Comparison of ENCODE assay signal across 8 cellular contexts in genomic region chr2:27216416-27217137, GRCh38. TPM values are rescaled to one million over a fixed set of nuclear protein-coding genes. Genes with fewer than 3 reads are reported as not detected.
A peak's percentile ranks its signal among the peaks of the same experiment; 100 is the strongest.
DNase-seq lines count a peak whose midpoint lies in the region; ATAC-seq and TF ChIP-seq lines count a peak whose summit lies in the region.

No MANE protein-coding gene starts in this region.

- in situ Hi-C loops in mammary epithelial cell (cut with MboI; ENCODE audit: low sequenced_read_pairs in 2 of 2), result no loop called here

- H3K27ac ChIP-seq in A673 (ENCODE audit: low read depth, low read length, poor library complexity, severe bottlenecking) (peak overlapping the region; percentile 98), mammary epithelial cell (ENCODE audit: insufficient read depth, low read depth, low read length) (no peak overlapping the region), muscle layer of colon (ENCODE audit: low read depth, low read length) (peak overlapping the region; percentile 29)

- POLR2A ChIA-PET in A673 (lab: Charles Lee; ENCODE audit: low non-redundant PET), result no interaction called here

- H3K9me3 ChIP-seq in A673 (ENCODE audit: low read depth, low read length, poor library complexity, severe bottlenecking) (no peaks in the 10 kb centered on the region), mammary epithelial cell (replicated peaks; ENCODE audit: insufficient read depth, low read length) (no peaks in the 10 kb centered on the region), muscle layer of colon (ENCODE audit: low read length) (no peaks in the 10 kb centered on the region)

- peak overlapping the region; percentile 61 for H3K4me3 ChIP-seq in A673 (ENCODE audit: low read depth, low read length, poor library complexity, severe bottlenecking)
- H3K4me3 ChIP-seq in mammary epithelial cell (replicated peaks in 1 of 3; ENCODE audit: insufficient read depth in 1 of 3, low read depth in 2 of 3, low read length in 3 of 3), result peak overlapping the region; percentile 70 to 88 (median 72)
- H3K4me3 ChIP-seq in muscle layer of colon (ENCODE audit: low read depth in 1 of 2, low read length in 2 of 2), result peak overlapping the region; percentile 25 to 73

- dilution Hi-C loops in mammary epithelial cell (cut with HindIII; ENCODE audit: low sequenced_read_pairs), result no loop called here

- peaks cover 48% of the 10 kb centered on the region for H3K79me2 ChIP-seq in mammary epithelial cell (ENCODE audit: insufficient read depth, low read length)

- WGBS in mammary epithelial cell (ENCODE audit: low coverage, missing lambda C conversion rate), result 70% methylated on average over 13 of the region's 13 CpGs

- CTCF ChIA-PET in A673 (lab: Charles Lee) (no interaction called here), mammary epithelial cell (lab: Charles Lee; ENCODE audit: low non-redundant PET) (no interaction called here)

- peak overlapping the region; percentile 57 for H2AFZ ChIP-seq in mammary epithelial cell (ENCODE audit: low read depth, low read length)

- no peak overlapping the region for H3K9ac ChIP-seq in mammary epithelial cell (ENCODE audit: insufficient read depth, low read length)
- H3K9ac ChIP-seq in muscle layer of colon (ENCODE audit: low read length), result no peak overlapping the region

- intact Hi-C loops in A673 (cut with micrococcal nuclease; ENCODE audit: unreplicated experiment) (no loop called here), mammary epithelial cell (cut with micrococcal nuclease) (no loop called here)

- ATAC-seq in HG02884 (IDR thresholded peaks at IDR 0.05; ENCODE audit: unreplicated experiment), result peak; percentile 3
- no peak for ATAC-seq in GM21528 (IDR thresholded peaks at IDR 0.05; ENCODE audit: low FRiP score, unreplicated experiment)

- peaks cover 62% of the 10 kb centered on the region for H3K4me1 ChIP-seq in A673 (ENCODE audit: insufficient read depth, low read length, poor library complexity, severe bottlenecking)
- H3K4me1 ChIP-seq in mammary epithelial cell (ENCODE audit: insufficient read depth, low read length), result peaks cover 33% of the 10 kb centered on the region
- H3K4me1 ChIP-seq in muscle layer of colon (ENCODE audit: insufficient read depth, low read length), result peaks cover 18% of the 10 kb centered on the region

- H4K20me1 ChIP-seq in mammary epithelial cell (ENCODE audit: insufficient read depth, low read length), result no peaks in the 10 kb centered on the region

- BruUV-seq in A673 (replicated peaks; lab: Mats Ljungman, UMichigan), result no TSS peak
- BruUV-seq in mammary epithelial cell (replicated peaks; lab: Mats Ljungman, UMichigan), result no TSS peak

- peak overlapping the region; percentile 96 for H3K4me2 ChIP-seq in mammary epithelial cell (ENCODE audit: insufficient read depth, low read depth, low read length)

- no peak for DNase-seq in A673 (ENCODE audit: low spot score)
- DNase-seq in mammary epithelial cell, result no peak
- DNase-seq in SW 1271 (lab: John Stamatoyannopoulos, UW), result no peak
- DNase-seq in NCI-H2029 treated with DMSO at 0.1 percent for 48 hours (lab: John Stamatoyannopoulos, UW), result no peak
- DNase-seq in stimulated activated CD4-positive, alpha-beta T cell treated with anti-CD3 and anti-CD28 coated beads, Interleukin-12 subunit alpha, Interleukin-12 subunit beta, amount 100 ng/mL, for 4 hours, result no peak

- H3K27me3 ChIP-seq in A673 (replicated peaks; ENCODE audit: insufficient read depth, low read depth, low read length, poor library complexity) (no peaks in the 10 kb centered on the region), mammary epithelial cell (ENCODE audit: insufficient read depth, low read length) (no peaks in the 10 kb centered on the region), muscle layer of colon (ENCODE audit: control insufficient read depth in 1 of 2, insufficient read depth in 2 of 2, low read length in 2 of 2) (no peaks in the 10 kb centered on the region)

- peaks cover 23% of the 10 kb centered on the region for H3K36me3 ChIP-seq in A673 (ENCODE audit: insufficient read depth, low read length, poor library complexity, severe bottlenecking)
- H3K36me3 ChIP-seq in mammary epithelial cell (ENCODE audit: insufficient read depth, low read length), result peaks cover 7% of the 10 kb centered on the region
- peaks cover 11% of the 10 kb centered on the region for H3K36me3 ChIP-seq in muscle layer of colon (ENCODE audit: insufficient read depth, low read length)

- TF ChIP-seq CTCF in A673 (conservative IDR thresholded peaks at IDR 0.05; ENCODE audit: low read depth, low read length) (no peak), mammary epithelial cell (conservative IDR thresholded peaks at IDR 0.05 in 1 of 2, IDR thresholded peaks at IDR 0.05 in 1 of 2; ENCODE audit: extremely low read depth in 1 of 2, insufficient read depth in 1 of 2, low read depth in 1 of 2, low read length in 2 of 2) (no peak)

RNA-seq across cellular contexts. Expression of gene CAD, which starts 0.6 kb away (rescaled TPM):
- total RNA-seq in A673 (2021), result 194 and 210 TPM in 2 replicates
- 10 to 100 TPM; 51.7 to 68.9 TPM for total RNA-seq in mammary epithelial cell
- 39.9 TPM for polyA plus RNA-seq in mammary epithelial cell
- polyA minus RNA-seq in mammary epithelial cell, result 240 TPM

RNA-seq across cellular contexts. Expression of gene SLC5A6, which starts 4.5 kb away (rescaled TPM):
- total RNA-seq in A673 (2021), result 366 and 515 TPM in 2 replicates
- total RNA-seq in mammary epithelial cell, result 10 to 100 TPM; 19.7 to 22.8 TPM
- 40.9 TPM for polyA plus RNA-seq in mammary epithelial cell
- polyA minus RNA-seq in mammary epithelial cell, result 60.6 TPM

RNA-seq across cellular contexts. Expression of gene ATRAID, which starts 4.7 kb away (rescaled TPM):
- total RNA-seq in A673 (2021), result 106 and 107 TPM in 2 replicates
- 100 to 1,000 TPM in 1 of 2 donors, 10 to 100 TPM in 1; 76.5 to 127 TPM for total RNA-seq in mammary epithelial cell
- 157 TPM for polyA plus RNA-seq in mammary epithelial cell
- polyA minus RNA-seq in mammary epithelial cell, result 30.6 TPM

RNA-seq across cellular contexts. Expression of gene SLC30A3, which starts 46.3 kb away (rescaled TPM):
- 45.0 and 45.6 TPM in 2 replicates for total RNA-seq in A673 (2021)
- total RNA-seq in mammary epithelial cell, result under 1 TPM; 0.17 to 0.24 TPM
- 0.09 TPM for polyA plus RNA-seq in mammary epithelial cell
- polyA minus RNA-seq in mammary epithelial cell, result not detected

RNA-seq across cellular contexts. Expression of gene DNAJC5G, which starts 58.7 kb away (rescaled TPM):
- total RNA-seq in A673 (2021) (2.4 and 2.7 TPM in 2 replicates), mammary epithelial cell (not detected)
- polyA plus RNA-seq in mammary epithelial cell, result not detected
- polyA minus RNA-seq in mammary epithelial cell, result not detected

Comparison
In these comparisons a context has a peak if more than half of its experiments do, and no peak if none do; other contexts are left out.
1. RNA of gene SLC5A6, which starts 4.5 kb away (total RNA-seq): 366 to 515 TPM in A673; 19.7 to 22.8 TPM in mammary epithelial cell; every median in the first group is over 10 times any median in the second.
2. Peak in every context shown above with its lines, with median percentiles within 50 percentile points of each other: H3K4me3 ChIP-seq.